In genomic region chr17:21421421-21422381, GRCh38 we compare ENCODE assay signal across 9 cellular contexts. TPM values are rescaled to one million over a fixed set of nuclear protein-coding genes. Genes with fewer than 3 reads are reported as not detected.
DNase-seq lines count a peak whose midpoint lies in the region; ATAC-seq and TF ChIP-seq lines count a peak whose summit lies in the region.
"Not testable (repeated sequence)": the region's sequence is repeated elsewhere in the genome, so short reads cannot be mapped to it uniquely, and the experiment has no call there.
"Had no signal": no experiment of that assay in that cellular context is flagged by ENCODE, and none has a peak within 500 bp of the region (broad histone marks: within the 10 kb centered on the region; RNA-seq: fewer than 3 reads in every experiment).

No MANE protein-coding gene starts in this region.

- H3K18ac ChIP-seq in H9 (ENCODE audit: insufficient read length, low read depth, low read length): not testable (repeated sequence)

- intact Hi-C loops in CD4-positive, alpha-beta T cell (cut with DNase I, micrococcal nuclease); right cardiac atrium (cut with DNase I); mucosa of descending colon (cut with DNase I, micrococcal nuclease): not testable (repeated sequence)

- H3K27me3 ChIP-seq in CD4-positive, alpha-beta T cell (ENCODE audit: control insufficient read depth, insufficient read depth, low read length); H9 (ENCODE audit: insufficient read depth, low read length); right cardiac atrium (ENCODE audit: control insufficient read depth, insufficient read depth); osteoblast (ENCODE audit: insufficient read depth, low read length): not testable (repeated sequence)

- H2BK120ac ChIP-seq in H9 (ENCODE audit: low read depth, low read length, poor library complexity, severe bottlenecking): not testable (repeated sequence)

- H3K9me3 ChIP-seq in CD4-positive, alpha-beta T cell (ENCODE audit: control insufficient read depth, low read length); H9 (ENCODE audit: control insufficient read depth, low read depth, low read length); right cardiac atrium (ENCODE audit: control insufficient read depth, low read length); mucosa of descending colon; osteoblast (ENCODE audit: low read depth, low read length): not testable (repeated sequence)

- not testable (repeated sequence) for H3K27ac ChIP-seq in CD4-positive, alpha-beta T cell (ENCODE audit: low read depth, low read length); H9 (ENCODE audit: insufficient read length, low read depth, low read length); right cardiac atrium (ENCODE audit: low read length); osteoblast (ENCODE audit: low read depth, low read length)

- peaks cover 21% of the 10 kb centered on the region for H3K4me1 Mint-ChIP-seq in CD4-positive, alpha-beta T cell (ENCODE audit: low read depth)
- not testable (repeated sequence) for H3K4me1 Mint-ChIP-seq in H9; stimulated activated effector memory CD8-positive, alpha-beta T cell treated with anti-CD3 and anti-CD28 coated beads, Interleukin-12 subunit alpha, Interleukin-12 subunit beta, amount 100 ng/mL, for 72 hours

- H3K56ac ChIP-seq in H9 (ENCODE audit: insufficient read length, low read depth, low read length): not testable (repeated sequence)

- H4K20me1 ChIP-seq in H9 (ENCODE audit: control insufficient read depth, insufficient read depth, insufficient read length); osteoblast (ENCODE audit: insufficient read depth, low read length): not testable (repeated sequence)

- ATAC-seq in CD4-positive, alpha-beta T cell (ENCODE audit: poor library complexity); stimulated activated effector memory CD8-positive, alpha-beta T cell treated with anti-CD3 and anti-CD28 coated beads, Interleukin-12 subunit alpha, Interleukin-12 subunit beta, amount 100 ng/mL, for 72 hours: not testable (repeated sequence)
- peak in 1 of 2 donors; percentile 5 for ATAC-seq in right cardiac atrium
- ATAC-seq in mucosa of descending colon: peak; percentile 46

- WGBS in H9 (ENCODE audit: extremely low coverage, insufficient read length, low lambda C conversion rate): no CpG with 5 or more reads among the region's 21 CpGs
- 84% methylated on average over 21 of the region's 21 CpGs for WGBS in right cardiac atrium

- H4K5ac ChIP-seq in H9 (ENCODE audit: insufficient read length, low read depth, low read length): not testable (repeated sequence)

- not testable (repeated sequence) for H3K9ac ChIP-seq in H9 (ENCODE audit: extremely low read depth, insufficient read length, low read length)

- DNase-seq in CD4-positive, alpha-beta T cell; stimulated activated effector memory CD8-positive, alpha-beta T cell treated with anti-CD3 and anti-CD28 coated beads, Interleukin-12 subunit alpha, Interleukin-12 subunit beta, amount 100 ng/mL, for 72 hours (ENCODE audit: low spot score in 2 of 2): not testable (repeated sequence)
- DNase-seq in H9 (peak; percentile 52), ecto neural progenitor cell (ENCODE audit: low spot score) (peak; percentile 47), right cardiac atrium (peak in 2 of 3 donors; percentile 40 to 66), mucosa of descending colon (peak; percentile 24 to 55 (median 46)), osteoblast (ENCODE audit: insufficient read length, low spot score, missing footprints) (peak; percentile 79)
- peak; percentile 56 for DNase-seq in activated effector memory CD4-positive, alpha-beta T cell treated with anti-CD3 and anti-CD28 coated beads, Interleukin-2, amount 50 U/mL, for 16 hours

- not testable (repeated sequence) for TF ChIP-seq CTCF in CD4-positive, alpha-beta T cell (IDR thresholded peaks at IDR 0.05); H9 (conservative IDR thresholded peaks at IDR 0.05); mucosa of descending colon (IDR thresholded peaks at IDR 0.05); osteoblast (IDR thresholded peaks at IDR 0.05; ENCODE audit: extremely low read depth, low read depth, low read length)

- H3T11ph ChIP-seq in H9 (ENCODE audit: low read length): not testable (repeated sequence)

- not testable (repeated sequence) for H3K4me2 ChIP-seq in H9 (ENCODE audit: insufficient read depth, insufficient read length, low read length); osteoblast (ENCODE audit: insufficient read depth, low read length)

- peak overlapping the region; percentile 34 for H3K4me3 Mint-ChIP-seq in CD4-positive, alpha-beta T cell
- H3K4me3 Mint-ChIP-seq in H9; stimulated activated effector memory CD8-positive, alpha-beta T cell treated with anti-CD3 and anti-CD28 coated beads, Interleukin-12 subunit alpha, Interleukin-12 subunit beta, amount 100 ng/mL, for 72 hours: not testable (repeated sequence)

- H2BK20ac ChIP-seq in H9 (ENCODE audit: low read depth, low read length, poor library complexity, severe bottlenecking): not testable (repeated sequence)

- H3K79me2 ChIP-seq in H9 (ENCODE audit: insufficient read depth, low read length); osteoblast (ENCODE audit: insufficient read depth, low read length): not testable (repeated sequence)

- H2BK5ac ChIP-seq in H9 (ENCODE audit: insufficient read length, low read length): not testable (repeated sequence)

- H3K4ac ChIP-seq in H9 (ENCODE audit: low read depth, low read length): not testable (repeated sequence)

- not testable (repeated sequence) for H2AFZ ChIP-seq in H9 (ENCODE audit: low read length); osteoblast (ENCODE audit: low read length)

- not testable (repeated sequence) for H3K36me3 Mint-ChIP-seq in CD4-positive, alpha-beta T cell (ENCODE audit: low read depth); H9 (ENCODE audit: insufficient read depth in 1 of 3, low read depth in 3 of 3); stimulated activated effector memory CD8-positive, alpha-beta T cell treated with anti-CD3 and anti-CD28 coated beads, Interleukin-12 subunit alpha, Interleukin-12 subunit beta, amount 100 ng/mL, for 72 hours

- not testable (repeated sequence) for H3K23ac ChIP-seq in H9 (ENCODE audit: insufficient read length, low read depth, low read length)

- not testable (repeated sequence) for H4K8ac ChIP-seq in H9 (replicated peaks; ENCODE audit: insufficient read length, low read depth, low read length)

- H3K27me3 Mint-ChIP-seq in CD4-positive, alpha-beta T cell; H9 (ENCODE audit: low read depth): not testable (repeated sequence)

- not testable (repeated sequence) for H3K79me1 ChIP-seq in H9 (ENCODE audit: insufficient read depth, low read depth, low read length, poor library complexity, severe bottlenecking)

- H2BK15ac ChIP-seq in H9 (ENCODE audit: low read depth, low read length): not testable (repeated sequence)

- not testable (repeated sequence) for H2AK5ac ChIP-seq in H9 (ENCODE audit: insufficient read length, low read length)

- POLR2A ChIA-PET in CD4-positive, alpha-beta T cell (lab: Charles Lee): not testable (repeated sequence)

- not testable (repeated sequence) for H3K4me3 ChIP-seq in right cardiac atrium (ENCODE audit: low read length); mucosa of descending colon; osteoblast (ENCODE audit: insufficient read depth, low read length)

- H4K91ac ChIP-seq in H9 (ENCODE audit: insufficient read length, low read depth, low read length): not testable (repeated sequence)

- not testable (repeated sequence) for H3K36me3 ChIP-seq in mucosa of descending colon (ENCODE audit: low read depth); osteoblast (ENCODE audit: insufficient read depth, low read length)

- H3K27ac Mint-ChIP-seq in CD4-positive, alpha-beta T cell: peak overlapping the region; percentile 49
- H3K27ac Mint-ChIP-seq in H9: not testable (repeated sequence)
- H3K27ac Mint-ChIP-seq in stimulated activated effector memory CD8-positive, alpha-beta T cell treated with anti-CD3 and anti-CD28 coated beads, Interleukin-12 subunit alpha, Interleukin-12 subunit beta, amount 100 ng/mL, for 72 hours: peak overlapping the region; percentile 54

- H3K14ac ChIP-seq in H9 (ENCODE audit: insufficient read depth, low read length): not testable (repeated sequence)

- H3K9me3 Mint-ChIP-seq in CD4-positive, alpha-beta T cell; H9; stimulated activated effector memory CD8-positive, alpha-beta T cell treated with anti-CD3 and anti-CD28 coated beads, Interleukin-12 subunit alpha, Interleukin-12 subunit beta, amount 100 ng/mL, for 72 hours: not testable (repeated sequence)

- not testable (repeated sequence) for H2BK12ac ChIP-seq in H9 (ENCODE audit: insufficient read length, low read depth, low read length)

- not testable (repeated sequence) for H3K23me2 ChIP-seq in H9 (ENCODE audit: insufficient read length, low read depth, low read length, poor library complexity, severe bottlenecking)

- CTCF ChIA-PET in CD4-positive, alpha-beta T cell (lab: Charles Lee): not testable (repeated sequence)

- not testable (repeated sequence) for H3K4me1 ChIP-seq in H9 (ENCODE audit: insufficient read depth, low read length); right cardiac atrium (ENCODE audit: control insufficient read depth, insufficient read depth, low read length); mucosa of descending colon (ENCODE audit: low read depth); osteoblast (ENCODE audit: insufficient read depth, low read length)

RNA-seq across cellular contexts. Expression of gene KCNJ12, which starts 45.5 kb away (rescaled TPM):
- total RNA-seq in CD4-positive, alpha-beta T cell: under 1 TPM in 1 of 2 experiments, not detected in 1; 0.11 TPM
- total RNA-seq in H9 (2021): 0.29 and 0.39 TPM in 2 replicates
- total RNA-seq in right cardiac atrium: 10 to 100 TPM in 2 of 4 donors, 1 to 10 TPM in 2; 9.8 to 13.3 (median 10.8) TPM
- polyA plus RNA-seq in right cardiac atrium: 9.9 TPM
- total RNA-seq in mucosa of descending colon: 1 to 10 TPM in 2 of 3 donors, under 1 TPM in 1; 0.67 to 1.9 (median 1.1) TPM
- under 0.01 and 0.29 TPM in 2 replicates for total RNA-seq in osteoblast
- total RNA-seq: HepG2 had no signal
- polyA plus RNA-seq: HepG2 had no signal
